Comparison of ENCODE assay signal across 1 cellular context in the genomic region with DNA sequence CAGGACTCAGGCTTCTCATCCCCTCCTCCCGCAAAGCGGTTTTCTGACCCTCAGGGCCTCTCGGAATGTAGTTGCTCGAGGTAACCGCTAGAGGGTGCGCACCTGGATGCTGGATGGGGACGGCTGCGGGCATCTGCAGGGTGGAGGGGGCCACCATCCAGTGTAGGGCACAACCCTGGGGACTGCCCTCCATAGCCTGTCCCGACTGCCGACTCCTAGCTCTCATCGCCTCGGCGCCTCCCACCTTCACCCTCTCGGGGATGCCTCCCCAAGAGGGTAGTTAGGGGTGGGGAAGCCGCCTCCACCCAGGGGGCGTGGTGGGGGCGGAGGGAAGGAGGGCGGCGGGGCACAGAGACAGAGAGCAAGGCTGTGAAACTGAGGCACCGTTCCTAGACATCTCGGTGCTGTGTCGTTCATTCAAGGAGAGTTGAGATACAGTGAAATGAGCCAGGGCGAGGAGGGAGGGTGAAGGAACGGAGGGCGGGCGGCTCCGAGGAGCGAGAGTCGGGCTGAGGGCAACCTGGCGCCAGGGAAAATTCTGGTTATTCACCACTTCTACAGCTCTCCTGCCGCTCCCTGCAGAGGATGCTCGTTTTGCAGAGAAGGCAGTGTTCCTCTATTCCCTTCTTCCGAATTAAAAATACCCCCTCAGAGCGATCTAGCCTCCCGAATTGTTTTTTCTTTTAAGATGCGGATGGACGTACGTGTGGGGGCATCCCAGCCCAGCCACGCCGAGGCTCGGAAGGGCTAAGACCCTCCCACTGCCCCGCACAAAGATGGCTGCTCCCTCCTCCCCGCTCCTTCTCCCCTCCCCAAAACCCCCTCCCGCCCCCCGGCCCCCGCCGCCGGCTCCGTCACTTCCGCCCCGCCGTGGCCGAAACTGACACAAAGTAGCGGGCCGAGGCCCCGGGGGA.
TF ChIP-seq lines count a peak whose summit lies in the region.

A gene with protein sequence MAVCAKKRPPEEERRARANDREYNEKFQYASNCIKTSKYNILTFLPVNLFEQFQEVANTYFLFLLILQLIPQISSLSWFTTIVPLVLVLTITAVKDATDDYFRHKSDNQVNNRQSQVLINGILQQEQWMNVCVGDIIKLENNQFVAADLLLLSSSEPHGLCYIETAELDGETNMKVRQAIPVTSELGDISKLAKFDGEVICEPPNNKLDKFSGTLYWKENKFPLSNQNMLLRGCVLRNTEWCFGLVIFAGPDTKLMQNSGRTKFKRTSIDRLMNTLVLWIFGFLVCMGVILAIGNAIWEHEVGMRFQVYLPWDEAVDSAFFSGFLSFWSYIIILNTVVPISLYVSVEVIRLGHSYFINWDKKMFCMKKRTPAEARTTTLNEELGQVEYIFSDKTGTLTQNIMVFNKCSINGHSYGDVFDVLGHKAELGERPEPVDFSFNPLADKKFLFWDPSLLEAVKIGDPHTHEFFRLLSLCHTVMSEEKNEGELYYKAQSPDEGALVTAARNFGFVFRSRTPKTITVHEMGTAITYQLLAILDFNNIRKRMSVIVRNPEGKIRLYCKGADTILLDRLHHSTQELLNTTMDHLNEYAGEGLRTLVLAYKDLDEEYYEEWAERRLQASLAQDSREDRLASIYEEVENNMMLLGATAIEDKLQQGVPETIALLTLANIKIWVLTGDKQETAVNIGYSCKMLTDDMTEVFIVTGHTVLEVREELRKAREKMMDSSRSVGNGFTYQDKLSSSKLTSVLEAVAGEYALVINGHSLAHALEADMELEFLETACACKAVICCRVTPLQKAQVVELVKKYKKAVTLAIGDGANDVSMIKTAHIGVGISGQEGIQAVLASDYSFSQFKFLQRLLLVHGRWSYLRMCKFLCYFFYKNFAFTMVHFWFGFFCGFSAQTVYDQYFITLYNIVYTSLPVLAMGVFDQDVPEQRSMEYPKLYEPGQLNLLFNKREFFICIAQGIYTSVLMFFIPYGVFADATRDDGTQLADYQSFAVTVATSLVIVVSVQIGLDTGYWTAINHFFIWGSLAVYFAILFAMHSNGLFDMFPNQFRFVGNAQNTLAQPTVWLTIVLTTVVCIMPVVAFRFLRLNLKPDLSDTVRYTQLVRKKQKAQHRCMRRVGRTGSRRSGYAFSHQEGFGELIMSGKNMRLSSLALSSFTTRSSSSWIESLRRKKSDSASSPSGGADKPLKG (plus strand): TSS at position 857 of the 914 bp plus-strand sequence. CDS start 2,617 bp downstream, outside the sequence.

TF ChIP-seq in A549, 52 proteins besides CTCF, POLR2A, EP300 and RAD21:
- TF ChIP-seq MAZ (IDR thresholded peaks at IDR 0.05; ENCODE audit: borderline replicate concordance, low read depth, low read length) = no peak
- no peak for TF ChIP-seq KDM1A (IDR thresholded peaks at IDR 0.05; ENCODE audit: low read depth)
- TF ChIP-seq SMC3 (IDR thresholded peaks at IDR 0.05) = peak; percentile 63
- TF ChIP-seq BCL3 (IDR thresholded peaks at IDR 0.05) = 0 out of 3 replicates have a peak, but pooled peaks have one; percentile 6
- no peak for TF ChIP-seq JUNB (IDR thresholded peaks at IDR 0.05)
- TF ChIP-seq JUN (IDR thresholded peaks at IDR 0.05) = 0 out of 5 replicates have a peak, but pooled peaks of 1 of the 2 experiments have one; percentile 38
TF ChIP-seq in A549: peak in this region for 3.
